Comparison of ENCODE assay signal across 9 cellular contexts in the genomic region with DNA sequence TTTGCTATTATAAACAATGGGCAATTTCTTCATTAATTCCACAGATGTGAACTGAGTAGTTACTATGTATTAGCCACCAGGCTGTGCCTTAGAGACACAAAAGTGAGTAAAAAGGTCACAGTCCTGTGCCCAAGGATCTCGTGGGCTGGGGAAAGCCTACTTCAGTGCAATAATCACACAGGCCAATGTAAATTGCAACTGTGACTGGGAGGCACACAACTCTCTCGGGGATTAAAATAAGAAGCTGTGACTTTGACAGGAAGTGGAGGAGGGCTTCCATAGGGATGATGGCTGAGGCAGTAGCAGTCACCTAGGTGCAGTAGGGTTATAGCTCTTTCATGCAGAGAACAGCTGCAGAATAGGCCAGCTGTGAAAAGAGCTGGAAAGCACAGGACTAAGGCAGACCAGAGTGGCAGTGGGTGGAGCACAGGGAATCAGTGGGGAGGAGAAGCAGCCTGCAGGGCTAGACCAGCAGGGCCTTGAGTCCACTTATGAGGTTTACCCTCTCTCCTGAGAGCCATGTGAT.
DNase-seq lines count a peak whose midpoint lies in the region; ATAC-seq and TF ChIP-seq lines count a peak whose summit lies in the region.
"Had no signal": no experiment of that assay in that cellular context is flagged by ENCODE, and none has a peak within 500 bp of the region (broad histone marks: within the 10 kb centered on the region; RNA-seq: fewer than 3 reads in every experiment).

No MANE protein-coding gene starts in this region.

- WGBS in right lobe of liver (ENCODE audit: insufficient coverage, low coverage, low lambda C conversion rate, missing lambda C conversion rate), result 13% methylated on average over 2 of the region's 2 CpGs

- H3K4me1 ChIP-seq in HEK293 (ENCODE audit: control insufficient read depth, insufficient read depth, low read length) (no peaks in the 10 kb centered on the region), right lobe of liver (no peaks in the 10 kb centered on the region)

- H3K36me3 ChIP-seq in HEK293 (ENCODE audit: control insufficient read depth in 2 of 2, insufficient read depth in 1 of 2, low read length in 2 of 2) (no peaks in the 10 kb centered on the region), WERI-Rb-1 (no peaks in the 10 kb centered on the region), right lobe of liver (no peaks in the 10 kb centered on the region)

- no peaks in the 10 kb centered on the region for H3K9me3 ChIP-seq in HEK293 (ENCODE audit: control insufficient read depth, insufficient read depth, low read depth, low read length)
- H3K9me3 ChIP-seq in WERI-Rb-1 (ENCODE audit: severe bottlenecking), result no peaks in the 10 kb centered on the region
- H3K9me3 ChIP-seq in right lobe of liver, result no peaks in the 10 kb centered on the region

- H3K27me3 ChIP-seq in WERI-Rb-1 (ENCODE audit: insufficient read depth, low read depth, severe bottlenecking), result no peaks in the 10 kb centered on the region
- no peaks in the 10 kb centered on the region for H3K27me3 ChIP-seq in right lobe of liver

- TF ChIP-seq POLR2A in right lobe of liver (IDR thresholded peaks at IDR 0.05), result no peak

- intact Hi-C loops in right lobe of liver (cut with DNase I), result no loop called here

- TF ChIP-seq CTCF in GM10248 (IDR thresholded peaks at IDR 0.05; ENCODE audit: control extremely low read depth, extremely low read depth, low read depth, missing control alignments), result peak; percentile 13
- no peak for TF ChIP-seq CTCF in HEK293 (tag by site-specific recombination; IDR thresholded peaks at IDR 0.05)
- peak; percentile 9; the same call in 1 of the 2 replicates for TF ChIP-seq CTCF in WERI-Rb-1 (IDR thresholded peaks at IDR 0.05; ENCODE audit: low read depth, low read length)
- peak in 2 of 4 donors; percentile 6 to 9 for TF ChIP-seq CTCF in right lobe of liver (IDR thresholded peaks at IDR 0.05)

- DNase-seq in GM10248 (ENCODE audit: extremely low spot score) (no peak), WERI-Rb-1 (peak; percentile 51), right lobe of liver (no peak), dedifferentiated amniotic fluid mesenchymal stem cell (ENCODE audit: extremely low spot score) (no peak), amniotic stem cell (lab: John Stamatoyannopoulos, UW) (no peak), AML-193 (lab: John Stamatoyannopoulos, UW) (no peak)
- DNase-seq: NCI-H1105 treated with DMSO at 0.1 percent for 48 hours had no signal

- H3K27ac ChIP-seq in HEK293 (ENCODE audit: extremely low read depth, low read depth, low read length), result no peak overlapping the region
- no peak overlapping the region; the same call in 1 of the 2 replicates for H3K27ac ChIP-seq in WERI-Rb-1
- no peak overlapping the region for H3K27ac ChIP-seq in right lobe of liver

- CTCF ChIA-PET in GM10248 (lab: Yijun Ruan, JAX), result interaction anchor here (0.9 kb wide), 1 partner anchor 13 kb away, joined by 3 read pairs; no protein-coding TSS in a partner anchor
- CTCF ChIA-PET in HEK293 (lab: Yijun Ruan, JAX), result interaction anchor here (1.2 to 2.9 kb wide), 2 partner anchors 252 to 266 kb away, joined by 3 to 8 read pairs; no protein-coding TSS in a partner anchor

- peak; percentile 24 to 58 (median 28) for ATAC-seq in right lobe of liver
- ATAC-seq in HG02840 (IDR thresholded peaks at IDR 0.05; ENCODE audit: low FRiP score, unreplicated experiment), result no peak

- H3K4me3 ChIP-seq in HEK293 (ENCODE audit: low read depth, low read length) (no peak overlapping the region), WERI-Rb-1 (ENCODE audit: low read depth, low read length) (no peak overlapping the region), right lobe of liver (no peak overlapping the region)

- POLR2A ChIA-PET in GM10248 (lab: Yijun Ruan, JAX) (no interaction called here), HEK293 (lab: Yijun Ruan, JAX) (interaction anchor here (0.8 kb wide), 1 partner anchor 147 kb away, joined by 3 read pairs; no protein-coding TSS in a partner anchor)

TF ChIP-seq in HEK293, 187 proteins besides CTCF, POLR2A, EP300 and RAD21:
- TF ChIP-seq ZIC2 (tag by site-specific recombination; IDR thresholded peaks at IDR 0.05) (peak; percentile 93), REST (tag by site-specific recombination; IDR thresholded peaks at IDR 0.05) (no peak)
